Comparison of ENCODE assay signal across 1 cellular context in the genomic region with DNA sequence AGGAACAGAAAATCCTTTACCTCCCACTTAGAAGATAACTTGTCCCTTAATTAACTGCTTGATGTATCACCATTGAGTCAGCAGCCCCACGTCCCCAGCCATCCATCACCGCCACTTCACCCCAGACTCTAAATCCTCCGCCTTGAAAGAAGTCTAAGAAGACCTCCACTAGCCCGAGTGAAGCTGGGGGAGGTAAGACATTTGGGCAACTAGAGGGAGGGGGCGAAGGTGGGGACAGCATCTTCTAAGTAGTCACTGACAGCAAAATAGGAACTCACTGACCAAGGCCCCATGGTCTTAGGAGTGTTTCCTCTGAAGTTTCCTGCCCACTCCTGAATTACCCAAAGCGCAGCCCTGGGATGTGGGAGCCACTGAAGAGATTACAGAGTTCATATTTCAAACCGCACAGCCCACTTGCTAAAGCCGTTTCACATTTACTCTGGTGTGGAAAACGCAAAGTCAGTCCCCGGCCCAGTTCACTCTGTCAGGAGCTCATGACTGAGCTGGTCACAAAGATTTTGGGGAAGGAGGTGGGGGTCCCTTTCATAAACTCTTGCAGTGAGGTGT.
TF ChIP-seq lines count a peak whose summit lies in the region.

No MANE protein-coding gene starts in this region.

TF ChIP-seq in WTC11, 78 proteins besides CTCF, POLR2A, EP300 and RAD21 (continued from another document):
- TF ChIP-seq NFATC4 (CRISPR knock-in tag; IDR thresholded peaks at IDR 0.05), result no peak
- no peak for TF ChIP-seq CREM (CRISPR knock-in tag; IDR thresholded peaks at IDR 0.05)
- no peak for TF ChIP-seq JAZF1 (CRISPR knock-in tag; IDR thresholded peaks at IDR 0.05)
- TF ChIP-seq, protein P1, sequence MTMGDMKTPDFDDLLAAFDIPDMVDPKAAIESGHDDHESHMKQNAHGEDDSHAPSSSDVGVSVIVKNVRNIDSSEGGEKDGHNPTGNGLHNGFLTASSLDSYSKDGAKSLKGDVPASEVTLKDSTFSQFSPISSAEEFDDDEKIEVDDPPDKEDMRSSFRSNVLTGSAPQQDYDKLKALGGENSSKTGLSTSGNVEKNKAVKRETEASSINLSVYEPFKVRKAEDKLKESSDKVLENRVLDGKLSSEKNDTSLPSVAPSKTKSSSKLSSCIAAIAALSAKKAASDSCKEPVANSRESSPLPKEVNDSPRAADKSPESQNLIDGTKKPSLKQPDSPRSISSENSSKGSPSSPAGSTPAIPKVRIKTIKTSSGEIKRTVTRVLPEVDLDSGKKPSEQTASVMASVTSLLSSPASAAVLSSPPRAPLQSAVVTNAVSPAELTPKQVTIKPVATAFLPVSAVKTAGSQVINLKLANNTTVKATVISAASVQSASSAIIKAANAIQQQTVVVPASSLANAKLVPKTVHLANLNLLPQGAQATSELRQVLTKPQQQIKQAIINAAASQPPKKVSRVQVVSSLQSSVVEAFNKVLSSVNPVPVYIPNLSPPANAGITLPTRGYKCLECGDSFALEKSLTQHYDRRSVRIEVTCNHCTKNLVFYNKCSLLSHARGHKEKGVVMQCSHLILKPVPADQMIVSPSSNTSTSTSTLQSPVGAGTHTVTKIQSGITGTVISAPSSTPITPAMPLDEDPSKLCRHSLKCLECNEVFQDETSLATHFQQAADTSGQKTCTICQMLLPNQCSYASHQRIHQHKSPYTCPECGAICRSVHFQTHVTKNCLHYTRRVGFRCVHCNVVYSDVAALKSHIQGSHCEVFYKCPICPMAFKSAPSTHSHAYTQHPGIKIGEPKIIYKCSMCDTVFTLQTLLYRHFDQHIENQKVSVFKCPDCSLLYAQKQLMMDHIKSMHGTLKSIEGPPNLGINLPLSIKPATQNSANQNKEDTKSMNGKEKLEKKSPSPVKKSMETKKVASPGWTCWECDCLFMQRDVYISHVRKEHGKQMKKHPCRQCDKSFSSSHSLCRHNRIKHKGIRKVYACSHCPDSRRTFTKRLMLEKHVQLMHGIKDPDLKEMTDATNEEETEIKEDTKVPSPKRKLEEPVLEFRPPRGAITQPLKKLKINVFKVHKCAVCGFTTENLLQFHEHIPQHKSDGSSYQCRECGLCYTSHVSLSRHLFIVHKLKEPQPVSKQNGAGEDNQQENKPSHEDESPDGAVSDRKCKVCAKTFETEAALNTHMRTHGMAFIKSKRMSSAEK (CRISPR knock-in tag; IDR thresholded peaks at IDR 0.05; ENCODE audit: borderline replicate concordance), result no peak
- TF ChIP-seq, protein P2, sequence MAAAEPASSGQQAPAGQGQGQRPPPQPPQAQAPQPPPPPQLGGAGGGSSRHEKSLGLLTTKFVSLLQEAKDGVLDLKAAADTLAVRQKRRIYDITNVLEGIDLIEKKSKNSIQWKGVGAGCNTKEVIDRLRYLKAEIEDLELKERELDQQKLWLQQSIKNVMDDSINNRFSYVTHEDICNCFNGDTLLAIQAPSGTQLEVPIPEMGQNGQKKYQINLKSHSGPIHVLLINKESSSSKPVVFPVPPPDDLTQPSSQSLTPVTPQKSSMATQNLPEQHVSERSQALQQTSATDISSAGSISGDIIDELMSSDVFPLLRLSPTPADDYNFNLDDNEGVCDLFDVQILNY (CRISPR knock-in tag; IDR thresholded peaks at IDR 0.05), result no peak
- no peak for TF ChIP-seq TEAD1 (CRISPR knock-in tag; IDR thresholded peaks at IDR 0.05)
- TF ChIP-seq NR3C1 (CRISPR knock-in tag; conservative IDR thresholded peaks at IDR 0.05; ENCODE audit: low read depth), result no peak
- TF ChIP-seq RELA (CRISPR knock-in tag; IDR thresholded peaks at IDR 0.05; ENCODE audit: borderline replicate concordance), result no peak
